8 cellular contexts compared by ENCODE assay signal in the genomic region with DNA sequence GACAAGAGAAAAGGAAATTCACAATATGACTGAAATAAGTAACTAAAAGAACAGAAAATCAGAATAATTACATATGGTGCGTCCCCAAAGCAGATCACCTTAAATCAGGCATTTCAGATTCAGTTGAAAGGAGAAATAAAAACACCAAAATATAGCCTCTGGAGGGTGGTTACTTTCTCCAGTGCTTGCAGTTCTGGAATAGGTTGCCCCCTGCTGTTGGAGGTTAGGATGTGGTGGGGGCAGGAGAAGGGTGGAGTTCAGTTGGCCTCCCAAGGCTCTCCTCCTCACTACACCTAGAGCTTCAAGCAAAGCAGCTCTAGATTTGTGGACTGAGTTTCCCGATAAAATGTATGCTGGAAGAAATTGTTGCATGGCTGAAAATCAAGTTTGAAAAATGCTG.
A peak's percentile ranks its signal among the peaks of the same experiment; 100 is the strongest.
DNase-seq lines count a peak whose midpoint lies in the region; ATAC-seq and TF ChIP-seq lines count a peak whose summit lies in the region.

No MANE protein-coding gene starts in this region.

- H3K27ac ChIP-seq in RWPE1, result no peak overlapping the region

- POLR2A ChIA-PET in RWPE1 (lab: Yijun Ruan, JAX; ENCODE audit: low non-redundant PET), result interaction anchor here (0.7 kb wide), 1 partner anchor 576 kb away, joined by 4 read pairs; no protein-coding TSS in a partner anchor

- CTCF ChIA-PET in RWPE1 (lab: Yijun Ruan, JAX), result interaction anchor here (0.6 to 0.7 kb wide), 5 partner anchors 12 to 506 kb away, joined by 3 to 4 read pairs (median 3); no protein-coding TSS in a partner anchor

- peak; percentile 59 for DNase-seq in HCEC 1CT
- DNase-seq in RWPE1 (ENCODE audit: low spot score), result peak; percentile 22
- no peak for DNase-seq in left lobe of liver (ENCODE audit: low spot score)
- DNase-seq in NCI-H774 (lab: John Stamatoyannopoulos, UW), result no peak
- no peak for DNase-seq in activated CD4-positive, alpha-beta T cell treated with anti-CD3 and anti-CD28 coated beads, Interleukin-2, amount 50 U/mL, for 4 hours

- TF ChIP-seq CTCF in GM12873 (IDR thresholded peaks at IDR 0.05; ENCODE audit: insufficient read depth, low read depth, low read length, missing control alignments) (peak; percentile 66), RWPE1 (conservative IDR thresholded peaks at IDR 0.05; ENCODE audit: low read depth) (no peak; the same call in 1 of the 2 replicates)

- ATAC-seq in left lobe of liver (peak; percentile 26), GM19467 (IDR thresholded peaks at IDR 0.05; ENCODE audit: unreplicated experiment) (no peak), GM18520 (IDR thresholded peaks at IDR 0.05; ENCODE audit: unreplicated experiment) (no peak)

Comparison
In these comparisons a context has a peak if more than half of its experiments do, and no peak if none do; other contexts are left out.
1. DNase-seq: peak in HCEC 1CT (single experiment) and RWPE1 (single experiment); none in left lobe of liver (single experiment), NCI-H774 (single experiment) and activated CD4-positive, alpha-beta T cell treated with anti-CD3 and anti-CD28 coated beads, Interleukin-2, amount 50 U/mL, for 4 hours (0 of 2).